ENCODE assay signal across 9 cellular contexts in genomic region chr10:118698421-118698820, GRCh38. TPM values are rescaled to one million over a fixed set of nuclear protein-coding genes. Genes with fewer than 3 reads are reported as not detected.
DNase-seq lines count a peak whose midpoint lies in the region; ATAC-seq and TF ChIP-seq lines count a peak whose summit lies in the region.
"Had no signal": no experiment of that assay in that cellular context is flagged by ENCODE, and none has a peak within 500 bp of the region (broad histone marks: within the 10 kb centered on the region; RNA-seq: fewer than 3 reads in every experiment).

No MANE protein-coding gene starts in this region.

- no peak overlapping the region for H3K27ac Mint-ChIP-seq in activated T-helper 2 cell treated with anti-CD3 and anti-CD28 coated beads, Interferon-gamma antibody, Interleukin-2, Interleukin-4, amounts not matched to agents 10 μg/mL and 5 μg/mL and 100 μg/mL, durations not matched to agents 14 hours and 24 hours and 36 hours
- peak overlapping the region; percentile 14 for H3K27ac Mint-ChIP-seq in stimulated activated naive CD8-positive, alpha-beta T cell treated with anti-CD3 and anti-CD28 coated beads, Interleukin-15, Interleukin-2, amounts not matched to agents 100 ng/mL and 50 ng/mL, for 24 hours

- H3K4me3 ChIP-seq in Peyer's patch: no peak overlapping the region
- H3K4me3 ChIP-seq in right lobe of liver: no peak overlapping the region
- H3K4me3 ChIP-seq: tibial nerve had no signal

- H3K27ac ChIP-seq in Peyer's patch (peak overlapping the region in 1 of 4 donors; percentile 14), right lobe of liver (no peak overlapping the region)
- H3K27ac ChIP-seq: tibial nerve had no signal

- peak in 2 of 3 donors; percentile 33 to 57 for DNase-seq in Peyer's patch
- DNase-seq in activated T-helper 2 cell treated with anti-CD3 and anti-CD28 coated beads, Interferon-gamma antibody, Interleukin-2, Interleukin-4, amounts not matched to agents 10 μg/mL and 5 μg/mL and 100 μg/mL, durations not matched to agents 14 hours and 24 hours and 36 hours (ENCODE audit: low spot score): peak; percentile 80
- no peak for DNase-seq in right lobe of liver
- no peak for DNase-seq in pons (ENCODE audit: low spot score)
- no peak for DNase-seq in RPMI8226

- H3K9me3 ChIP-seq in Peyer's patch (no peaks in the 10 kb centered on the region), right lobe of liver (no peaks in the 10 kb centered on the region)
- H3K9me3 ChIP-seq: tibial nerve had no signal

- no peaks in the 10 kb centered on the region for H3K36me3 ChIP-seq in Peyer's patch
- no peaks in the 10 kb centered on the region for H3K36me3 ChIP-seq in right lobe of liver

- H3K27me3 ChIP-seq in Peyer's patch: no peaks in the 10 kb centered on the region
- H3K27me3 ChIP-seq in right lobe of liver: no peaks in the 10 kb centered on the region
- H3K27me3 ChIP-seq: tibial nerve had no signal

- H3K27me3 Mint-ChIP-seq in activated T-helper 2 cell treated with anti-CD3 and anti-CD28 coated beads, Interferon-gamma antibody, Interleukin-2, Interleukin-4, amounts not matched to agents 10 μg/mL and 5 μg/mL and 100 μg/mL, durations not matched to agents 14 hours and 24 hours and 36 hours (ENCODE audit: low read depth): no peaks in the 10 kb centered on the region
- H3K27me3 Mint-ChIP-seq in stimulated activated naive CD8-positive, alpha-beta T cell treated with anti-CD3 and anti-CD28 coated beads, Interleukin-15, Interleukin-2, amounts not matched to agents 100 ng/mL and 50 ng/mL, for 24 hours: no peaks in the 10 kb centered on the region

- 43% methylated on average over 3 of the region's 7 CpGs for WGBS in right lobe of liver (ENCODE audit: insufficient coverage, low coverage, low lambda C conversion rate, missing lambda C conversion rate)

- intact Hi-C loops in activated T-helper 2 cell treated with anti-CD3 and anti-CD28 coated beads, Interferon-gamma antibody, Interleukin-2, Interleukin-4, amounts not matched to agents 10 μg/mL and 5 μg/mL and 100 μg/mL, durations not matched to agents 14 hours and 24 hours and 36 hours (cut with micrococcal nuclease): loop anchor here (1.0 kb wide), 1 partner anchor 34 kb away; no protein-coding TSS in a partner anchor
- intact Hi-C loops in right lobe of liver (cut with DNase I): no loop called here

- peaks cover 34% of the 10 kb centered on the region for H3K36me3 Mint-ChIP-seq in activated T-helper 2 cell treated with anti-CD3 and anti-CD28 coated beads, Interferon-gamma antibody, Interleukin-2, Interleukin-4, amounts not matched to agents 10 μg/mL and 5 μg/mL and 100 μg/mL, durations not matched to agents 14 hours and 24 hours and 36 hours (ENCODE audit: low read depth)
- H3K36me3 Mint-ChIP-seq in stimulated activated naive CD8-positive, alpha-beta T cell treated with anti-CD3 and anti-CD28 coated beads, Interleukin-15, Interleukin-2, amounts not matched to agents 100 ng/mL and 50 ng/mL, for 24 hours (ENCODE audit: low read depth): peaks cover 41% of the 10 kb centered on the region

- TF ChIP-seq POLR2A in Peyer's patch (IDR thresholded peaks at IDR 0.05) (no peak), right lobe of liver (IDR thresholded peaks at IDR 0.05) (no peak)

- H3K4me1 ChIP-seq in Peyer's patch (no peaks in the 10 kb centered on the region), right lobe of liver (peaks cover 0 to 5% (median 0%) of the 10 kb centered on the region in 4 donors)

- H3K4me3 Mint-ChIP-seq in activated T-helper 2 cell treated with anti-CD3 and anti-CD28 coated beads, Interferon-gamma antibody, Interleukin-2, Interleukin-4, amounts not matched to agents 10 μg/mL and 5 μg/mL and 100 μg/mL, durations not matched to agents 14 hours and 24 hours and 36 hours (ENCODE audit: low read depth): peak overlapping the region; percentile 63
- peak overlapping the region; percentile 33 for H3K4me3 Mint-ChIP-seq in stimulated activated naive CD8-positive, alpha-beta T cell treated with anti-CD3 and anti-CD28 coated beads, Interleukin-15, Interleukin-2, amounts not matched to agents 100 ng/mL and 50 ng/mL, for 24 hours

- peaks cover 18% of the 10 kb centered on the region for H3K4me1 Mint-ChIP-seq in activated T-helper 2 cell treated with anti-CD3 and anti-CD28 coated beads, Interferon-gamma antibody, Interleukin-2, Interleukin-4, amounts not matched to agents 10 μg/mL and 5 μg/mL and 100 μg/mL, durations not matched to agents 14 hours and 24 hours and 36 hours (ENCODE audit: low read depth)
- peaks cover 60% of the 10 kb centered on the region for H3K4me1 Mint-ChIP-seq in stimulated activated naive CD8-positive, alpha-beta T cell treated with anti-CD3 and anti-CD28 coated beads, Interleukin-15, Interleukin-2, amounts not matched to agents 100 ng/mL and 50 ng/mL, for 24 hours (ENCODE audit: low read depth)

- TF ChIP-seq CTCF in Peyer's patch (IDR thresholded peaks at IDR 0.05) (no peak), right lobe of liver (IDR thresholded peaks at IDR 0.05) (no peak)

- ATAC-seq in GM18520 (IDR thresholded peaks at IDR 0.05; ENCODE audit: unreplicated experiment): peak; percentile 92
- peak; percentile 91 for ATAC-seq in HG02885 (IDR thresholded peaks at IDR 0.05; ENCODE audit: poor library complexity, unreplicated experiment)
- ATAC-seq in right lobe of liver: peak in 3 of 4 donors; percentile 44 to 57 (median 49)

- no peaks in the 10 kb centered on the region for H3K9me3 Mint-ChIP-seq in activated T-helper 2 cell treated with anti-CD3 and anti-CD28 coated beads, Interferon-gamma antibody, Interleukin-2, Interleukin-4, amounts not matched to agents 10 μg/mL and 5 μg/mL and 100 μg/mL, durations not matched to agents 14 hours and 24 hours and 36 hours
- H3K9me3 Mint-ChIP-seq in stimulated activated naive CD8-positive, alpha-beta T cell treated with anti-CD3 and anti-CD28 coated beads, Interleukin-15, Interleukin-2, amounts not matched to agents 100 ng/mL and 50 ng/mL, for 24 hours: no peaks in the 10 kb centered on the region

RNA-seq across cellular contexts. Expression of gene CACUL1, which starts 56.3 kb away (rescaled TPM):
- total RNA-seq in Peyer's patch (10 to 100 TPM; 20.6 to 42.6 (median 33.1) TPM), right lobe of liver (10 to 100 TPM; 15.5 to 26.4 (median 17.8) TPM)
- 22.2 and 25.3 TPM in 2 replicates for total RNA-seq in activated T-helper 2 cell treated with anti-CD3 and anti-CD28 coated beads, Interferon-gamma antibody, Interleukin-2, Interleukin-4, amounts not matched to agents 10 μg/mL and 5 μg/mL and 100 μg/mL, durations not matched to agents 14 hours and 24 hours and 36 hours

Comparison
In these comparisons a context has a peak if more than half of its experiments do, and no peak if none do; other contexts are left out.
1. DNase-seq: peak in Peyer's patch (2 of 3) and activated T-helper 2 cell treated with anti-CD3 and anti-CD28 coated beads, Interferon-gamma antibody, Interleukin-2, Interleukin-4, amounts not matched to agents 10 μg/mL and 5 μg/mL and 100 μg/mL, durations not matched to agents 14 hours and 24 hours and 36 hours (single experiment); none in right lobe of liver (0 of 3), pons (single experiment) and RPMI8226 (single experiment).
2. Peak in every context shown above with its lines, with median percentiles within 50 percentile points of each other: ATAC-seq.